In genomic region chr5:124902097-124902821, GRCh38 we compare ENCODE assay signal across 1 cellular context.
TF ChIP-seq lines count a peak whose summit lies in the region.

No MANE protein-coding gene starts in this region.

TF ChIP-seq in GM12878, 131 proteins besides CTCF, POLR2A, EP300 and RAD21 (continued from another document and continues in another):
- TF ChIP-seq HSF1 (IDR thresholded peaks at IDR 0.05; ENCODE audit: low read depth, low read length) (no peak), ZNF592 (IDR thresholded peaks at IDR 0.05) (0 out of 2 replicates have a peak, but pooled peaks have one; percentile 8), SPI1 (IDR thresholded peaks at IDR 0.05; ENCODE audit: borderline replicate concordance, insufficient read depth, low read depth, low read length) (peak; percentile 89), MLLT1 (IDR thresholded peaks at IDR 0.05) (peak; percentile 54; the same call in 1 of the 2 replicates), NFYA (IDR thresholded peaks at IDR 0.05; ENCODE audit: borderline replicate concordance, low read depth, low read length) (no peak), SMAD5 (IDR thresholded peaks at IDR 0.05; ENCODE audit: low read depth) (no peak), BCL3 (IDR thresholded peaks at IDR 0.05; ENCODE audit: borderline replicate concordance, insufficient read depth, low read depth, low read length, poor library complexity, severe bottlenecking) (peak; percentile 17), E4F1 (IDR thresholded peaks at IDR 0.05; ENCODE audit: borderline replicate concordance, partially characterized antibody) (no peak), KAT2A (conservative IDR thresholded peaks at IDR 0.05; ENCODE audit: control insufficient read depth, low read depth, low read length) (no peak), SP1 (IDR thresholded peaks at IDR 0.05; ENCODE audit: low read depth, low read length) (peak; percentile 63), PKNOX1 (IDR thresholded peaks at IDR 0.05) (peak; percentile 79; the same call in 1 of the 2 replicates), ZNF207 (IDR thresholded peaks at IDR 0.05; ENCODE audit: borderline replicate concordance) (peak; percentile 62; the same call in 1 of the 2 replicates), TAF1 (IDR thresholded peaks at IDR 0.05; ENCODE audit: borderline replicate concordance, low read depth, low read length) (peak; percentile 80), CHD1 (IDR thresholded peaks at IDR 0.05; ENCODE audit: low read depth, low read length) (no peak), SIX5 (IDR thresholded peaks at IDR 0.05; ENCODE audit: low read depth, low read length, severe bottlenecking) (no peak), ZBTB11 (CRISPR knock-in tag; IDR thresholded peaks at IDR 0.05) (no peak), MEF2B (IDR thresholded peaks at IDR 0.05; ENCODE audit: partially characterized antibody, poor library complexity, severe bottlenecking) (peak; percentile 84), JUNB (IDR thresholded peaks at IDR 0.05) (peak; percentile 62), SMAD1 (IDR thresholded peaks at IDR 0.05; ENCODE audit: low read depth, partially characterized antibody) (no peak), SREBF2 (IDR thresholded peaks at IDR 0.05; ENCODE audit: low read length) (no peak), SRF (IDR thresholded peaks at IDR 0.05; ENCODE audit: low read depth in 2 of 2, low read length in 2 of 2) (no peak), RBBP5 (conservative IDR thresholded peaks at IDR 0.05) (no peak), TBL1XR1 (IDR thresholded peaks at IDR 0.05; ENCODE audit: low read depth, low read length) (peak; percentile 85; the same call in 1 of the 2 replicates), CREB1 (IDR thresholded peaks at IDR 0.05; ENCODE audit: low read depth) (peak; percentile 27; the same call in 1 of the 2 replicates), ZBTB4 (CRISPR knock-in tag; IDR thresholded peaks at IDR 0.05) (no peak), CEBPZ (IDR thresholded peaks at IDR 0.05; ENCODE audit: low read depth, low read length) (no peak), GATAD2B (conservative IDR thresholded peaks at IDR 0.05; ENCODE audit: low read depth) (0 out of 2 replicates have a peak, but pooled peaks have one; percentile 53)
